ENCODE assay signal across 8 cellular contexts in genomic region chr3:180911876-180912303, GRCh38. TPM values are rescaled to one million over a fixed set of nuclear protein-coding genes. Genes with fewer than 3 reads are reported as not detected.
DNase-seq lines count a peak whose midpoint lies in the region; ATAC-seq and TF ChIP-seq lines count a peak whose summit lies in the region.

No MANE protein-coding gene starts in this region.

- DNase-seq in Calu3, result no peak
- no peak for DNase-seq in colonic mucosa
- DNase-seq in NCI-H2081 (lab: John Stamatoyannopoulos, UW), result no peak
- DNase-seq in UCSD-AML1 (lab: John Stamatoyannopoulos, UW; ENCODE audit: unreplicated experiment), result no peak
- DNase-seq in KG1 (lab: John Stamatoyannopoulos, UW), result no peak

- no peaks in the 10 kb centered on the region for H3K9me3 Mint-ChIP-seq in Calu3 (ENCODE audit: low read depth, unreplicated experiment)

- H3K36me3 Mint-ChIP-seq in Calu3 (ENCODE audit: insufficient read depth, unreplicated experiment), result peaks cover 52% of the 10 kb centered on the region

- H3K27ac ChIP-seq in KOPT-K1 (ENCODE audit: low read depth, low read length, poor library complexity, severe bottlenecking) (peak overlapping the region; percentile 97), colonic mucosa (peak overlapping the region; percentile 82), neutrophil (peak overlapping the region; percentile 91)

- H3K27me3 ChIP-seq in colonic mucosa, result no peaks in the 10 kb centered on the region
- H3K27me3 ChIP-seq in neutrophil, result no peaks in the 10 kb centered on the region

- peak overlapping the region; percentile 77 for H3K4me3 Mint-ChIP-seq in Calu3 (ENCODE audit: low read depth, unreplicated experiment)

- H3K4me1 ChIP-seq in colonic mucosa, result peaks cover 3% of the 10 kb centered on the region
- peaks cover 24 to 33% of the 10 kb centered on the region in 2 experiments for H3K4me1 ChIP-seq in neutrophil (ENCODE audit: control insufficient read depth in 1 of 2, insufficient read depth in 1 of 2, low read depth in 1 of 2, low read length in 1 of 2)

- H3K4me1 Mint-ChIP-seq in Calu3 (ENCODE audit: low read depth, unreplicated experiment), result peaks cover 32% of the 10 kb centered on the region

- H3K27me3 Mint-ChIP-seq in Calu3 (ENCODE audit: unreplicated experiment), result no peaks in the 10 kb centered on the region

- peaks cover 30% of the 10 kb centered on the region for H3K36me3 ChIP-seq in KOPT-K1 (ENCODE audit: insufficient read depth, low read length)
- H3K36me3 ChIP-seq in colonic mucosa, result no peaks in the 10 kb centered on the region
- H3K36me3 ChIP-seq in neutrophil, result peaks cover 6% of the 10 kb centered on the region

- TF ChIP-seq CTCF in Calu3 (IDR thresholded peaks at IDR 0.05; ENCODE audit: unreplicated experiment) (no peak), colonic mucosa (IDR thresholded peaks at IDR 0.05) (no peak), neutrophil (IDR thresholded peaks at IDR 0.05) (no peak)

- H3K9me3 ChIP-seq in KOPT-K1 (ENCODE audit: insufficient read depth, low read length, poor library complexity, severe bottlenecking), result no peaks in the 10 kb centered on the region
- no peaks in the 10 kb centered on the region for H3K9me3 ChIP-seq in colonic mucosa
- no peaks in the 10 kb centered on the region for H3K9me3 ChIP-seq in neutrophil

- H3K27ac Mint-ChIP-seq in Calu3 (ENCODE audit: unreplicated experiment), result peak overlapping the region; percentile 50

- BruUV-seq in Calu3 (replicated peaks; lab: Mats Ljungman, UMichigan), result no TSS peak

- peak; percentile 3 for ATAC-seq in GM21529 (IDR thresholded peaks at IDR 0.05; ENCODE audit: unreplicated experiment)

- CTCF ChIA-PET in Calu3 (lab: Charles Lee), result interaction anchor here (0.5 to 1.7 kb wide), 9 partner anchors 9 to 263 kb away, joined by 3 to 6 read pairs (median 4); no protein-coding TSS in a partner anchor

- intact Hi-C loops in Calu3 (cut with micrococcal nuclease; ENCODE audit: unreplicated experiment), result no loop called here
- intact Hi-C loops in colonic mucosa (cut with DNase I), result no loop called here

- peak overlapping the region; percentile 78 to 89 for H3K9ac ChIP-seq in colonic mucosa (ENCODE audit: low read depth in 2 of 2, low read length in 2 of 2)

- peak overlapping the region; percentile 84 for H3K4me3 ChIP-seq in colonic mucosa
- peak overlapping the region; percentile 80 to 89 for H3K4me3 ChIP-seq in neutrophil (ENCODE audit: low read depth in 1 of 2, low read length in 1 of 2)

RNA-seq across cellular contexts. Expression of gene FXR1, which starts 0.6 kb away (rescaled TPM):
- total RNA-seq in Calu3 (2022) (296 and 343 TPM in 2 replicates), colonic mucosa (10 to 100 TPM; 74.5 to 80.3 TPM)
